In the genomic region with DNA sequence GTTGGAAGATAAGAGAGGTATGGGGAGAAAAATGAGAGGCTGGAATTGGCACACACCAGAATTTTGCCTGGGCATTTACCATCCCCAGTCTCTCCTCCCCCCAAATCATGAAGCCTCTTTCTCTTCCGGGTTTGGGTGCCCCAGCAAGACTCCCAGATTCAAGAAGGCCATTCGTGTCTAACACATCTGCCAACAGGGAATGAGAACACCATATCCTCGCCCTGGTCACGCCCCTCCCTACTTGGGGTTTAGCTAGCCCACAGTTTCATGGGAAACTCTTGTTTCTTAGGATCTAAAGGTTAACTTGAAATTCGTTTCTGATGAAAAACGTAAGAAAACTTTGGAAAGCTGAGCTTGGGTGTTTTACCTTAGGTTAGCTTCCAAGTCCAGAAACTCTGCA, we compare ENCODE assay signal across 16 cellular contexts.
DNase-seq lines count a peak whose midpoint lies in the region; ATAC-seq and TF ChIP-seq lines count a peak whose summit lies in the region.
"Had no signal": no experiment of that assay in that cellular context is flagged by ENCODE, and none has a peak within 500 bp of the region (broad histone marks: within the 10 kb centered on the region; RNA-seq: fewer than 3 reads in every experiment).

No MANE protein-coding gene starts in this region.

- H3K36me3 Mint-ChIP-seq in naive thymus-derived CD8-positive, alpha-beta T cell, result no peaks in the 10 kb centered on the region
- no peaks in the 10 kb centered on the region for H3K36me3 Mint-ChIP-seq in activated naive CD4-positive, alpha-beta T cell treated with anti-CD3 and anti-CD28 coated beads, Interleukin-2, amount 10 ng/mL, durations not matched to agents 7 days and 5 days
- H3K36me3 Mint-ChIP-seq in endodermal cell (ENCODE audit: low read depth), result no peaks in the 10 kb centered on the region
- H3K36me3 Mint-ChIP-seq: natural killer cell had no signal

- H3K27me3 Mint-ChIP-seq in naive thymus-derived CD8-positive, alpha-beta T cell, result no peaks in the 10 kb centered on the region
- H3K27me3 Mint-ChIP-seq in activated naive CD4-positive, alpha-beta T cell treated with anti-CD3 and anti-CD28 coated beads, Interleukin-2, amount 10 ng/mL, durations not matched to agents 7 days and 5 days, result peaks cover 7% of the 10 kb centered on the region
- peaks cover 4% of the 10 kb centered on the region for H3K27me3 Mint-ChIP-seq in endodermal cell (ENCODE audit: insufficient read depth)
- H3K27me3 Mint-ChIP-seq: B cell had no signal

- no peaks in the 10 kb centered on the region for H3K9me2 ChIP-seq in GM23248 (ENCODE audit: insufficient read depth)

- WGBS in GM23248 (ENCODE audit: low coverage in 1 of 2, low lambda C conversion rate in 2 of 2, missing lambda C conversion rate in 2 of 2), 2 experiments, result 68 to 74% methylated on average over 6 of the region's 6 CpGs
- 77 to 89% methylated on average over 4 to 6 of the region's 6 CpGs for WGBS in endodermal cell (ENCODE audit: insufficient coverage in 1 of 2, insufficient read length in 1 of 2), 2 experiments

- H3K36me3 ChIP-seq in GM23248 (ENCODE audit: low read depth), result no peaks in the 10 kb centered on the region
- no peaks in the 10 kb centered on the region for H3K36me3 ChIP-seq in RWPE2 (ENCODE audit: low read depth)
- H3K36me3 ChIP-seq in left lung, result no peaks in the 10 kb centered on the region
- no peaks in the 10 kb centered on the region for H3K36me3 ChIP-seq in thoracic aorta
- no peaks in the 10 kb centered on the region for H3K36me3 ChIP-seq in endodermal cell (ENCODE audit: control insufficient read depth, insufficient read depth, low read length)

- H3K79me2 ChIP-seq in GM23248 (ENCODE audit: insufficient read depth), result no peaks in the 10 kb centered on the region

- intact Hi-C loops in left lung (cut with DNase I), result loop anchor here in 1 of 2 donors (10.0 kb wide), 1 partner anchor 67 kb away; no protein-coding TSS in a partner anchor

- no peaks in the 10 kb centered on the region for H4K20me1 ChIP-seq in GM23248 (ENCODE audit: insufficient read depth)

- no peak for TF ChIP-seq CTCF in RWPE2 (IDR thresholded peaks at IDR 0.05; ENCODE audit: poor library complexity, severe bottlenecking)
- TF ChIP-seq CTCF in left lung (IDR thresholded peaks at IDR 0.05), result no peak
- no peak for TF ChIP-seq CTCF in thoracic aorta (IDR thresholded peaks at IDR 0.05)
- TF ChIP-seq CTCF in endodermal cell (conservative IDR thresholded peaks at IDR 0.05), result no peak

- ATAC-seq in RWPE2 (ENCODE audit: low read depth) (no peak), left lung (peak; percentile 0), thoracic aorta (ENCODE audit: insufficient number of reproducible peaks, low FRiP score, low read depth) (no peak)
- ATAC-seq in naive thymus-derived CD8-positive, alpha-beta T cell, result no peak
- ATAC-seq: left lobe of liver, natural killer cell had no signal

- DNase-seq in GM23248 (peak; percentile 21), RWPE2 (ENCODE audit: low spot score) (no peak), left lung (no peak), thoracic aorta (ENCODE audit: low spot score) (no peak), endodermal cell (no peak)
- no peak for DNase-seq in naive thymus-derived CD8-positive, alpha-beta T cell
- no peak for DNase-seq in activated naive CD4-positive, alpha-beta T cell treated with anti-CD3 and anti-CD28 coated beads, Interleukin-2, amount 10 ng/mL, durations not matched to agents 7 days and 5 days
- DNase-seq: activated CD4-positive, alpha-beta T cell treated with anti-CD3 and anti-CD28 coated beads for 48 hours; activated naive CD4-positive, alpha-beta T cell treated with anti-CD3 and anti-CD28 coated beads, Interleukin-2, amount 50 U/mL, for 16 hours; natural killer cell; NCI-H1694; NCI-H446; stimulated activated CD4-positive, alpha-beta T cell treated with anti-CD3 and anti-CD28 coated beads, Interleukin-15, amount 100 ng/mL, for 24 hours; stimulated activated naive CD8-positive, alpha-beta T cell treated with anti-CD3 and anti-CD28 coated beads, Interleukin-15, Interleukin-2, amounts not matched to agents 100 U/mL and 50 U/mL, for 24 hours had no signal

- peak overlapping the region; percentile 80 for H3K27ac ChIP-seq in GM23248
- peak overlapping the region; percentile 74 for H3K27ac ChIP-seq in RWPE2 (ENCODE audit: poor library complexity, severe bottlenecking)
- H3K27ac ChIP-seq in left lung, result peak overlapping the region; percentile 66 to 85
- H3K27ac ChIP-seq in thoracic aorta, result peak overlapping the region; percentile 92 to 94
- no peak overlapping the region for H3K27ac ChIP-seq in endodermal cell (ENCODE audit: low read depth, low read length)

- in situ Hi-C loops in GM23248 (cut with MboI), result no loop called here

- no peaks in the 10 kb centered on the region for H3K9me3 ChIP-seq in GM23248 (ENCODE audit: low read depth)
- no peaks in the 10 kb centered on the region for H3K9me3 ChIP-seq in RWPE2 (ENCODE audit: severe bottlenecking)
- no peaks in the 10 kb centered on the region for H3K9me3 ChIP-seq in left lung
- H3K9me3 ChIP-seq in thoracic aorta, result no peaks in the 10 kb centered on the region
- no peaks in the 10 kb centered on the region for H3K9me3 ChIP-seq in endodermal cell (ENCODE audit: control insufficient read depth, low read length)

- H3K4me2 ChIP-seq in GM23248 (ENCODE audit: unreplicated experiment), result peak overlapping the region; percentile 82

- peaks cover 69% of the 10 kb centered on the region for H3K4me1 ChIP-seq in GM23248 (ENCODE audit: insufficient read depth)
- peaks cover 41% of the 10 kb centered on the region for H3K4me1 ChIP-seq in RWPE2 (ENCODE audit: insufficient read depth, poor library complexity, severe bottlenecking)
- H3K4me1 ChIP-seq in left lung, result peaks cover 41 to 67% of the 10 kb centered on the region in 2 donors
- peaks cover 48 to 83% of the 10 kb centered on the region in 2 donors for H3K4me1 ChIP-seq in thoracic aorta (ENCODE audit: control insufficient read depth in 1 of 2, low read depth in 2 of 2)
- H3K4me1 ChIP-seq in endodermal cell (ENCODE audit: control insufficient read depth, insufficient read depth, low read length), result peaks cover 27% of the 10 kb centered on the region

- H3K9ac ChIP-seq in GM23248, result no peak overlapping the region
- H3K9ac ChIP-seq in endodermal cell (ENCODE audit: extremely low read depth, low read length, poor library complexity, severe bottlenecking), result no peak overlapping the region

- POLR2A ChIA-PET in naive thymus-derived CD8-positive, alpha-beta T cell (lab: Charles Lee), result no interaction called here

- peak overlapping the region; percentile 19; the same call in 1 of the 2 replicates for H2AFZ ChIP-seq in GM23248

- H3F3A ChIP-seq in GM23248 (ENCODE audit: insufficient read depth), result peaks cover 63% of the 10 kb centered on the region

- CTCF ChIA-PET in activated naive CD4-positive, alpha-beta T cell treated with anti-CD3 and anti-CD28 coated beads, Interleukin-2, amount 10 ng/mL, durations not matched to agents 7 days and 5 days (lab: Charles Lee), result no interaction called here

- H3K27me3 ChIP-seq in GM23248 (replicated peaks; ENCODE audit: insufficient read depth) (no peaks in the 10 kb centered on the region), RWPE2 (ENCODE audit: insufficient read depth, poor library complexity, severe bottlenecking) (no peaks in the 10 kb centered on the region), left lung (no peaks in the 10 kb centered on the region), thoracic aorta (replicated peaks; ENCODE audit: insufficient read depth) (no peaks in the 10 kb centered on the region), endodermal cell (ENCODE audit: control insufficient read depth, insufficient read depth, low read length, poor library complexity, severe bottlenecking) (no peaks in the 10 kb centered on the region)

- no peaks in the 10 kb centered on the region for H3K9me3 Mint-ChIP-seq in naive thymus-derived CD8-positive, alpha-beta T cell
- no peaks in the 10 kb centered on the region for H3K9me3 Mint-ChIP-seq in activated naive CD4-positive, alpha-beta T cell treated with anti-CD3 and anti-CD28 coated beads, Interleukin-2, amount 10 ng/mL, durations not matched to agents 7 days and 5 days
- H3K9me3 Mint-ChIP-seq in endodermal cell, result peaks cover 3% of the 10 kb centered on the region
- H3K9me3 Mint-ChIP-seq: natural killer cell had no signal

- H3K27ac Mint-ChIP-seq in naive thymus-derived CD8-positive, alpha-beta T cell, result no peak overlapping the region
- H3K27ac Mint-ChIP-seq in activated naive CD4-positive, alpha-beta T cell treated with anti-CD3 and anti-CD28 coated beads, Interleukin-2, amount 10 ng/mL, durations not matched to agents 7 days and 5 days, result no peak overlapping the region
- no peak overlapping the region for H3K27ac Mint-ChIP-seq in endodermal cell
- H3K27ac Mint-ChIP-seq: B cell, natural killer cell had no signal

- H3K4me1 Mint-ChIP-seq in naive thymus-derived CD8-positive, alpha-beta T cell, result peaks cover 5 to 21% (median 16%) of the 10 kb centered on the region in 4 donors
- H3K4me1 Mint-ChIP-seq in activated naive CD4-positive, alpha-beta T cell treated with anti-CD3 and anti-CD28 coated beads, Interleukin-2, amount 10 ng/mL, durations not matched to agents 7 days and 5 days, result peaks cover 16% of the 10 kb centered on the region
- peaks cover 57% of the 10 kb centered on the region for H3K4me1 Mint-ChIP-seq in endodermal cell

- H3K4me3 ChIP-seq in GM23248, result no peak overlapping the region
- H3K4me3 ChIP-seq in RWPE2 (ENCODE audit: severe bottlenecking), result no peak overlapping the region
- no peak overlapping the region for H3K4me3 ChIP-seq in left lung
- H3K4me3 ChIP-seq in thoracic aorta, result no peak overlapping the region
- H3K4me3 ChIP-seq in endodermal cell (ENCODE audit: low read length), result no peak overlapping the region

- no peak overlapping the region for H3K4me3 Mint-ChIP-seq in naive thymus-derived CD8-positive, alpha-beta T cell
- no peak overlapping the region for H3K4me3 Mint-ChIP-seq in activated naive CD4-positive, alpha-beta T cell treated with anti-CD3 and anti-CD28 coated beads, Interleukin-2, amount 10 ng/mL, durations not matched to agents 7 days and 5 days
- no peak overlapping the region for H3K4me3 Mint-ChIP-seq in endodermal cell
- H3K4me3 Mint-ChIP-seq: B cell, natural killer cell had no signal
